In genomic region chr5:104708027-104708426, GRCh38 we compare ENCODE assay signal across 28 cellular contexts.
"Had no signal": no experiment of that assay in that cellular context is flagged by ENCODE, and none has a peak within 500 bp of the region (broad histone marks: within the 10 kb centered on the region; RNA-seq: fewer than 3 reads in every experiment).

No MANE protein-coding gene starts in this region.

- DNase-seq: activated B cell treated with CpG ODN at 0.5 μM for 24 hours; activated CD4-positive, alpha-beta T cell treated with anti-CD3 and anti-CD28 coated beads for 48 hours; activated CD4-positive, alpha-beta T cell treated with anti-CD3 and anti-CD28 coated beads, Interleukin-2, amount 50 U/mL, for 1 hour; activated CD4-positive, alpha-beta T cell treated with anti-CD3 and anti-CD28 coated beads, Interleukin-2, amount 50 U/mL, for 48 hours; activated CD8-positive, alpha-beta memory T cell treated with anti-CD3 and anti-CD28 coated beads for 24 hours; activated CD8-positive, alpha-beta T cell treated with anti-CD3 and anti-CD28 coated beads for 36 hours; activated effector memory CD4-positive, alpha-beta T cell treated with Interleukin-2 at 50 U/mL for 16 hours; activated gamma-delta T cell treated with Interleukin-2 at 50 U/mL for 16 hours; activated naive CD4-positive, alpha-beta T cell treated with anti-CD3 and anti-CD28 coated beads, Interleukin-2, amount 50 U/mL, for 16 hours; activated naive CD4-positive, alpha-beta T cell treated with Interleukin-2 at 50 U/mL for 16 hours; activated T-cell treated with anti-CD3 and anti-CD28 coated beads, Interleukin-2, amount 50 U/mL, for 4 hours; amniotic stem cell; anterior cingulate cortex; brain microvascular endothelial cell; dorsolateral prefrontal cortex; effector memory CD4-positive, alpha-beta T cell; endodermal cell; erythroblast; foreskin keratinocyte; gastrocnemius medialis; glutamatergic neuron; heart left ventricle; T-helper 1 cell; T-helper 17 cell; T1000; WERI-Rb-1 had no signal

- ATAC-seq: activated CD4-positive, CD25-positive, alpha-beta regulatory T cell treated with anti-CD3 and anti-CD28 coated beads, Interleukin-2, amount 50 U/mL, for 24 hours; activated CD8-positive, alpha-beta T cell treated with anti-CD3 and anti-CD28 coated beads for 36 hours; activated T-cell treated with anti-CD3 and anti-CD28 coated beads, Interleukin-2, amount 50 U/mL, for 4 hours; activated T-helper 17 cell treated with anti-CD3 and anti-CD28 coated beads, Interleukin-2, amount 50 U/mL, for 72 hours; foreskin keratinocyte; gastrocnemius medialis; heart left ventricle; T-helper 17 cell had no signal
